In the genomic region with DNA sequence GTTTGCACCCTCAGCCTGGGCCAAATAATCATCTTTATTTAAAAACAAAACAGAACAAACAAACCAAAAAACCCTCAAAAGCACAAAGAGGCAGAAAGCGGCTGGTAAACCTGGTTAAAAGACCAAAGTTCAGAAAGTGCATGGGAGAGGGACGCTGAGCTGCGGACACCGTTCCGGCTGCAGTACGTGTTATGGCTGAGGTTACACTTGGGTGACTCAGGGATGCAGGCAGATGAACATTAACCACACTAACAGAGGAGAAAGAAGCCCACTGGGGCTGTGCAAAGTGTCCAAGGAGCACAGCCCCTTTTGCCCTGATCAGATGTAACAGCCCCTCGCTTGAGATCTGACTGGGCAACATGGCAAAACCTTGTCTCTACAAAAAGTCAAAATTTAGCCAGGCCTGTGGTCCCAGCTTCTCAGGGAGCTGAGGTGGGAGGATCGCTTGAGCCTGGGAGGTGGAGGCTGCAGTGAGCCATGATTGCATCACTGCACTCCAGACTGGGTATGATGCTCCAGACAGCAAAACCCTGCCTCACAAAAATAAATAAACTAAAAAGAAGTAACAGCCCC, we compare ENCODE assay signal across 24 cellular contexts. TPM values are rescaled to one million over a fixed set of nuclear protein-coding genes. Genes with fewer than 3 reads are reported as not detected.
A peak's percentile ranks its signal among the peaks of the same experiment; 100 is the strongest.
DNase-seq lines count a peak whose midpoint lies in the region; ATAC-seq, FAIRE-seq and TF ChIP-seq lines count a peak whose summit lies in the region.
"Had no signal": no experiment of that assay in that cellular context is flagged by ENCODE, and none has a peak within 500 bp of the region (broad histone marks: within the 10 kb centered on the region; RNA-seq: fewer than 3 reads in every experiment).

No MANE protein-coding gene starts in this region.

- H3K36me3 Mint-ChIP-seq in astrocyte (ENCODE audit: low read depth, unreplicated experiment): peaks cover 16% of the 10 kb centered on the region
- H3K36me3 Mint-ChIP-seq: immature natural killer cell; natural killer cell treated with Interleukin-12 subunit alpha and Interleukin-12 subunit beta and Interleukin-15 and Interleukin-18, amount 100 ng/mL, for 72 hours had no signal

- TF ChIP-seq CTCF in AG04450 (IDR thresholded peaks at IDR 0.05; ENCODE audit: low read depth, low read length) (no peak), IMR-90 (conservative IDR thresholded peaks at IDR 0.05; ENCODE audit: low read depth, low read length) (no peak), astrocyte (IDR thresholded peaks at IDR 0.05; ENCODE audit: insufficient read depth, low read depth, low read length) (no peak)

- H3K36me3 ChIP-seq in IMR-90 (ENCODE audit: control insufficient read depth, insufficient read depth, low read length) (peaks cover 5% of the 10 kb centered on the region), astrocyte (ENCODE audit: insufficient read depth, low read length) (peaks cover 4% of the 10 kb centered on the region)

- no peak overlapping the region for H4K5ac ChIP-seq in IMR-90 (ENCODE audit: low read depth, low read length)

- H3K4me1 Mint-ChIP-seq in astrocyte (ENCODE audit: low read depth, unreplicated experiment): peaks cover 2% of the 10 kb centered on the region
- H3K4me1 Mint-ChIP-seq: activated CD4-positive, alpha-beta T cell treated with anti-CD3 and anti-CD28 coated beads, Interleukin-2, amount 10 ng/mL, durations not matched to agents 24 days and 14 days; immature natural killer cell had no signal

- no peak overlapping the region for H2BK15ac ChIP-seq in IMR-90 (ENCODE audit: low read depth, low read length)

- peak overlapping the region; percentile 44 for H2BK120ac ChIP-seq in IMR-90 (ENCODE audit: low read depth, low read length)

- ATAC-seq in IMR-90 (ENCODE audit: low read depth) (peak; percentile 89), GM21619 (IDR thresholded peaks at IDR 0.05; ENCODE audit: unreplicated experiment) (no peak), esophagus mucosa (no peak), GM18858 (IDR thresholded peaks at IDR 0.05; ENCODE audit: unreplicated experiment) (no peak)
- ATAC-seq: natural killer cell treated with Interleukin-12 subunit alpha and Interleukin-12 subunit beta and Interleukin-15 and Interleukin-18, amount 100 ng/mL, for 72 hours; Panc1; stimulated activated naive CD8-positive, alpha-beta T cell treated with anti-CD3 and anti-CD28 coated beads, Interleukin-15, Interleukin-2, amounts not matched to agents 100 U/mL and 50 U/mL, for 24 hours had no signal

- H4K8ac ChIP-seq in IMR-90 (ENCODE audit: low read depth in 2 of 2, low read length in 2 of 2): no peak overlapping the region

- no peak overlapping the region for H2BK5ac ChIP-seq in IMR-90 (ENCODE audit: low read depth, low read length, poor library complexity, severe bottlenecking)

- no peak for FAIRE-seq in astrocyte (lab: Jason Lieb, UNC)
- FAIRE-seq: HTR-8/SVneo had no signal

- no peak overlapping the region for H2AK5ac ChIP-seq in IMR-90 (ENCODE audit: low read depth, low read length)

- H2AFZ ChIP-seq in IMR-90 (replicated peaks; ENCODE audit: low read length, poor library complexity) (peak overlapping the region; percentile 11), astrocyte (ENCODE audit: low read depth, low read length) (no peak overlapping the region)

- H3K4ac ChIP-seq in IMR-90 (ENCODE audit: low read depth, low read length): no peak overlapping the region; the same call in 1 of the 2 replicates

- H3K4me3 ChIP-seq in AG04450 (ENCODE audit: low read depth, low read length) (no peak overlapping the region), IMR-90 (ENCODE audit: insufficient read depth, low read depth, low read length) (no peak overlapping the region), astrocyte (ENCODE audit: insufficient read depth, low read depth, low read length) (no peak overlapping the region)

- dilution Hi-C loops in IMR-90 (cut with HindIII; ENCODE audit: low sequenced_read_pairs, unreplicated experiment): no loop called here

- no peaks in the 10 kb centered on the region for H3K27me3 ChIP-seq in AG04450 (ENCODE audit: control insufficient read depth, insufficient read depth, low read length)
- H3K27me3 ChIP-seq in IMR-90 (ENCODE audit: control insufficient read depth, insufficient read depth, low read length): no peaks in the 10 kb centered on the region
- no peaks in the 10 kb centered on the region for H3K27me3 ChIP-seq in astrocyte (ENCODE audit: insufficient read depth, low read length)

- H3K9ac ChIP-seq in IMR-90 (ENCODE audit: low read depth, low read length): no peak overlapping the region
- no peak overlapping the region for H3K9ac ChIP-seq in astrocyte (ENCODE audit: low read length)
- H3K9ac ChIP-seq: SK-N-SH had no signal

- BruUV-seq in IMR-90 (replicated peaks; lab: Mats Ljungman, UMichigan): no TSS peak

- H3K9me3 ChIP-seq in AG04450 (ENCODE audit: control insufficient read depth, insufficient read depth, low read length) (peaks cover 8% of the 10 kb centered on the region; the same call in 1 of the 2 replicates), IMR-90 (ENCODE audit: control insufficient read depth, insufficient read depth, low read length) (peaks cover 3% of the 10 kb centered on the region; the same call in 1 of the 2 replicates), astrocyte (ENCODE audit: insufficient read depth, low read depth, low read length) (no peaks in the 10 kb centered on the region)
- H3K9me3 ChIP-seq: SK-N-SH had no signal

- H2AK9ac ChIP-seq in IMR-90 (replicated peaks; ENCODE audit: low read depth, low read length, poor library complexity): no peak overlapping the region

- POLR2A ChIA-PET in AG04450 (lab: Yijun Ruan, JAX): no interaction called here
- POLR2A ChIA-PET in IMR-90 (lab: Charles Lee; ENCODE audit: unreplicated experiment): no interaction called here

- peak overlapping the region; percentile 45; the same call in 1 of the 2 replicates for H3K4me2 ChIP-seq in IMR-90 (ENCODE audit: low read depth, low read length)
- peak overlapping the region; percentile 53 for H3K4me2 ChIP-seq in astrocyte (ENCODE audit: low read length)
- H3K4me2 ChIP-seq: SK-N-SH had no signal

- H3K9me3 Mint-ChIP-seq in astrocyte (ENCODE audit: unreplicated experiment): peaks cover 9% of the 10 kb centered on the region
- H3K9me3 Mint-ChIP-seq: activated CD4-positive, alpha-beta T cell treated with anti-CD3 and anti-CD28 coated beads, Interleukin-2, amount 10 ng/mL, durations not matched to agents 24 days and 14 days; CD4-positive, alpha-beta T cell; immature natural killer cell; natural killer cell treated with Interleukin-12 subunit alpha and Interleukin-12 subunit beta and Interleukin-15 and Interleukin-18, amount 100 ng/mL, for 72 hours had no signal

- in situ Hi-C loops in IMR-90 (cut with MboI; ENCODE audit: low sequenced_read_pairs): loop anchor here (5.0 kb wide), 2 partner anchors 93 to 183 kb away; no protein-coding TSS in a partner anchor

- peak overlapping the region; percentile 59 for H3K27ac Mint-ChIP-seq in astrocyte (ENCODE audit: unreplicated experiment)
- H3K27ac Mint-ChIP-seq: activated CD4-positive, alpha-beta T cell treated with anti-CD3 and anti-CD28 coated beads, Interleukin-2, amount 10 ng/mL, durations not matched to agents 24 days and 14 days; CD4-positive, alpha-beta T cell; immature natural killer cell; natural killer cell treated with Interleukin-12 subunit alpha and Interleukin-12 subunit beta and Interleukin-15 and Interleukin-18, amount 100 ng/mL, for 72 hours; type B pancreatic cell had no signal

- H3K4me3 Mint-ChIP-seq in astrocyte (ENCODE audit: unreplicated experiment): no peak overlapping the region
- H3K4me3 Mint-ChIP-seq: activated CD4-positive, alpha-beta T cell treated with anti-CD3 and anti-CD28 coated beads, Interleukin-2, amount 10 ng/mL, durations not matched to agents 24 days and 14 days; CD4-positive, alpha-beta T cell; immature natural killer cell; natural killer cell treated with Interleukin-12 subunit alpha and Interleukin-12 subunit beta and Interleukin-15 and Interleukin-18, amount 100 ng/mL, for 72 hours; type B pancreatic cell had no signal

- no peak overlapping the region for H3K14ac ChIP-seq in IMR-90 (replicated peaks; ENCODE audit: low read depth, low read length)

- H4K91ac ChIP-seq in IMR-90 (ENCODE audit: insufficient read depth, low read depth, low read length): no peak overlapping the region; the same call in 1 of the 2 replicates

- peaks cover 5% of the 10 kb centered on the region; the same call in 1 of the 2 replicates for H4K20me1 ChIP-seq in IMR-90 (ENCODE audit: insufficient read depth, low read length)
- no peaks in the 10 kb centered on the region for H4K20me1 ChIP-seq in astrocyte (ENCODE audit: insufficient read depth, low read length)

- intact Hi-C loops in IMR-90 (cut with micrococcal nuclease): loop anchor here (1.0 kb wide), 4 partner anchors 90 to 182 kb away; no protein-coding TSS in a partner anchor

- H3K56ac ChIP-seq in IMR-90 (ENCODE audit: extremely low read depth, insufficient read depth, low read length): no peak overlapping the region

- peak overlapping the region; percentile 39 for H3K27ac ChIP-seq in AG04450 (ENCODE audit: low read depth, low read length)
- H3K27ac ChIP-seq in IMR-90 (ENCODE audit: insufficient read depth, low read length): no peak overlapping the region
- H3K27ac ChIP-seq in astrocyte (ENCODE audit: low read depth, low read length): no peak overlapping the region

- H3K4me1 ChIP-seq in IMR-90 (ENCODE audit: control insufficient read depth, insufficient read depth, low read length) (peaks cover 3% of the 10 kb centered on the region), astrocyte (ENCODE audit: insufficient read depth, low read length) (peaks cover 7% of the 10 kb centered on the region)

- H2BK20ac ChIP-seq in IMR-90 (ENCODE audit: low read depth, low read length): no peak overlapping the region

- H3K79me2 ChIP-seq in astrocyte (ENCODE audit: insufficient read depth, low read length): no peaks in the 10 kb centered on the region

- H3K79me1 ChIP-seq in IMR-90 (ENCODE audit: low read depth in 1 of 2, low read length in 2 of 2): no peaks in the 10 kb centered on the region; a peak in 2 of 4 replicates

- H3K18ac ChIP-seq in IMR-90 (ENCODE audit: low read depth, low read length): no peak overlapping the region

- WGBS in IMR-90 (ENCODE audit: extremely low coverage in 2 of 2, insufficient read length in 1 of 2), 2 experiments: no CpG with 5 or more reads among the region's 8 CpGs

- CTCF ChIA-PET in AG04450 (lab: Charles Lee) (interaction anchor here (2.2 to 5.6 kb wide), 5 partner anchors 10 to 182 kb away, joined by 12 to 54 read pairs (median 14); no protein-coding TSS in a partner anchor), IMR-90 (lab: Yijun Ruan, JAX) (interaction anchor here (1.0 to 2.9 kb wide), 4 partner anchors 10 to 390 kb away, joined by 3 to 22 read pairs (median 4); no protein-coding TSS in a partner anchor)

- H3K27me3 Mint-ChIP-seq in astrocyte (ENCODE audit: low read depth, unreplicated experiment): no peaks in the 10 kb centered on the region
- H3K27me3 Mint-ChIP-seq: CD4-positive, alpha-beta T cell; type B pancreatic cell had no signal

- no peak for TF ChIP-seq RAD21 in IMR-90 (IDR thresholded peaks at IDR 0.05; ENCODE audit: low read length)

- DNase-seq in AG04450 (ENCODE audit: low read depth, low spot score): no peak
- DNase-seq in IMR-90: peak; percentile 83
- DNase-seq in astrocyte (ENCODE audit: low read depth): peak; percentile 70
- peak; percentile 67 for DNase-seq in left kidney (ENCODE audit: low read depth, low spot score)
- no peak for DNase-seq in NCI-H526 (lab: John Stamatoyannopoulos, UW)
- DNase-seq: activated CD4-positive, alpha-beta T cell treated with anti-CD3 and anti-CD28 coated beads, Interleukin-2, amount 10 ng/mL, durations not matched to agents 24 days and 14 days; activated naive CD4-positive, alpha-beta T cell; CD4-positive, alpha-beta T cell; cortex of kidney; DND-41; immature natural killer cell; mesendoderm; NCI-H774; SK-N-SH; stimulated activated naive CD8-positive, alpha-beta T cell treated with anti-CD3 and anti-CD28 coated beads, Interleukin-15, Interleukin-2, amounts not matched to agents 100 U/mL and 50 U/mL, for 24 hours had no signal

- H3K9me1 ChIP-seq in IMR-90 (ENCODE audit: insufficient read depth, low read length): no peaks in the 10 kb centered on the region; the same call in 1 of the 2 replicates

- TF ChIP-seq POLR2A in IMR-90 (IDR thresholded peaks at IDR 0.05; ENCODE audit: low read depth, low read length): no peak

- no peak overlapping the region for H3K23ac ChIP-seq in IMR-90 (ENCODE audit: low read depth, low read length)

RNA-seq across cellular contexts. Expression of a gene that starts 28.3 kb away (rescaled TPM):
- polyA plus RNA-seq in AG04450 (2011; rRNA removed): 1.1 TPM in 2 replicates
- 2.7 and 4.0 TPM in 2 replicates for polyA minus RNA-seq in AG04450 (2011; rRNA and poly(A)+ RNA removed)
- total RNA-seq in IMR-90 (2012; rRNA removed): 2.2 and 2.7 TPM in 2 replicates
- 1.7 and 1.8 TPM in 2 replicates for polyA plus RNA-seq in IMR-90 (2012; rRNA removed)
- polyA plus RNA-seq in IMR-90 (2012; cell fraction: cytosol; rRNA removed): 1.4 TPM in 2 replicates
- polyA plus RNA-seq in IMR-90 (2012; cell fraction: nucleus; rRNA removed; ENCODE audit: low replicate concordance): 2.8 and 3.5 TPM in 2 replicates
- 5.4 and 8.2 TPM in 2 replicates for total RNA-seq in astrocyte
- total RNA-seq in esophagus mucosa: 45.3 TPM

RNA-seq across cellular contexts. Expression of a gene that starts 31.1 kb away (rescaled TPM):
- polyA plus RNA-seq in AG04450 (2011; rRNA removed) (0.20 and 0.21 TPM in 2 replicates), IMR-90 (2012; rRNA removed) (0.03 TPM in 1 of 2 replicates, not detected in the other)
- polyA minus RNA-seq in AG04450 (2011; rRNA and poly(A)+ RNA removed): 0.70 TPM in 1 of 2 replicates, not detected in the other
- total RNA-seq in IMR-90 (2012; rRNA removed) (0.18 TPM in 1 of 2 replicates, not detected in the other), astrocyte (0.79 and 2.6 TPM in 2 replicates), esophagus mucosa (5.9 TPM)
- 0.05 TPM in 1 of 2 replicates, not detected in the other for polyA plus RNA-seq in IMR-90 (2012; cell fraction: cytosol; rRNA removed)
- polyA plus RNA-seq in IMR-90 (2012; cell fraction: nucleus; rRNA removed; ENCODE audit: low replicate concordance): 0.34 and 0.55 TPM in 2 replicates
- total RNA-seq: A172; activated CD4-positive, alpha-beta T cell treated with anti-CD3 and anti-CD28 coated beads, Interleukin-2, amount 10 ng/mL, durations not matched to agents 24 days and 14 days; CD4-positive, alpha-beta T cell; natural killer cell treated with Interleukin-12 subunit alpha and Interleukin-12 subunit beta and Interleukin-15 and Interleukin-18, amount 100 ng/mL, for 72 hours; pulmonary artery endothelial cell had no signal

Comparison
In these comparisons a context has a peak if more than half of its experiments do, and no peak if none do; other contexts are left out.
1. DNase-seq: peak in IMR-90 (single experiment), astrocyte (single experiment) and left kidney (single experiment); none in AG04450 (single experiment) and NCI-H526 (0 of 2).